25 cellular contexts compared by ENCODE assay signal in the genomic region with DNA sequence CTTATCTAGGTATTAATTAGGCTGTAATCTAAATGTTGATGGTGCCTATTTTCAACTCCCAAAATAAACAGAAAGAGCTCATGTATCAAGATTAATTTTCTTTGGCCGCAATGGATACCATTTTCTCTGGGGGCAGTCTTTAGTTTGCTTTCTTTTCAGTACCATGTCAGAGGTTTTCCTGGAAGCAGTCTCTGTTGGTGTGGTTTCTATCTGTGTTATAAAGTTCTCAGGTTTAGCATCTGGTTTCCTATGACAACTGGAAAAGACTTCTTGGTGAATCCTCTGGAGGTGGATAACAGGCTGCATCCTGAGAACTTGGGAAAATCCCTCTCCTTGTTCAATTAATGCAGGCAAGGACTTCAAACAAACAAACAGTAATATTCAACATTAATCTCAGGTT. TPM values are rescaled to one million over a fixed set of nuclear protein-coding genes. Genes with fewer than 3 reads are reported as not detected.
DNase-seq lines count a peak whose midpoint lies in the region; ATAC-seq, FAIRE-seq and TF ChIP-seq lines count a peak whose summit lies in the region.
"Had no signal": no experiment of that assay in that cellular context is flagged by ENCODE, and none has a peak within 500 bp of the region (broad histone marks: within the 10 kb centered on the region; RNA-seq: fewer than 3 reads in every experiment).

No MANE protein-coding gene starts in this region.

- H3K4me2 ChIP-seq in Loucy (ENCODE audit: low read depth, low read length, poor library complexity, severe bottlenecking) (no peak overlapping the region), astrocyte (ENCODE audit: low read length) (no peak overlapping the region)

- H3F3A ChIP-seq in Loucy (ENCODE audit: low read depth): no peaks in the 10 kb centered on the region

- H4K20me1 ChIP-seq in Loucy (ENCODE audit: insufficient read depth, low read length, poor library complexity, severe bottlenecking) (no peaks in the 10 kb centered on the region), astrocyte (ENCODE audit: insufficient read depth, low read length) (no peaks in the 10 kb centered on the region)

- H3K4me1 ChIP-seq in Loucy (ENCODE audit: insufficient read depth, low read length, poor library complexity, severe bottlenecking) (no peaks in the 10 kb centered on the region), astrocyte (ENCODE audit: insufficient read depth, low read length) (no peaks in the 10 kb centered on the region)
- H3K4me1 ChIP-seq: Caco-2, upper lobe of left lung had no signal

- no peaks in the 10 kb centered on the region for H3K27me3 Mint-ChIP-seq in astrocyte (ENCODE audit: low read depth, unreplicated experiment)
- no peaks in the 10 kb centered on the region for H3K27me3 Mint-ChIP-seq in mesothelial cell of epicardium (ENCODE audit: low read depth)
- H3K27me3 Mint-ChIP-seq: naive thymus-derived CD4-positive, alpha-beta T cell had no signal

- H3K9me3 ChIP-seq in Loucy (ENCODE audit: insufficient read depth, low read depth, low read length): peaks cover 9% of the 10 kb centered on the region; the same call in 1 of the 2 replicates
- no peaks in the 10 kb centered on the region for H3K9me3 ChIP-seq in astrocyte (ENCODE audit: insufficient read depth, low read depth, low read length)
- H3K9me3 ChIP-seq: Caco-2, upper lobe of left lung had no signal

- peaks cover 26% of the 10 kb centered on the region for H3K36me3 ChIP-seq in Loucy (ENCODE audit: insufficient read depth, low read length)
- H3K36me3 ChIP-seq in astrocyte (ENCODE audit: insufficient read depth, low read length): peaks cover 4% of the 10 kb centered on the region

- H3K9me3 Mint-ChIP-seq in astrocyte (ENCODE audit: unreplicated experiment) (no peaks in the 10 kb centered on the region), mesothelial cell of epicardium (peaks cover 13% of the 10 kb centered on the region)

- ATAC-seq in HG03175 (IDR thresholded peaks at IDR 0.05; ENCODE audit: unreplicated experiment): no peak
- ATAC-seq in HG03025 (IDR thresholded peaks at IDR 0.05; ENCODE audit: low FRiP score, unreplicated experiment): no peak
- ATAC-seq: naive thymus-derived CD4-positive, alpha-beta T cell; sciatic nerve had no signal

- no peak overlapping the region for H3K27ac ChIP-seq in astrocyte (ENCODE audit: low read depth, low read length)
- H3K27ac ChIP-seq: RWPE1, upper lobe of left lung had no signal

- H3K27me3 ChIP-seq in Loucy (ENCODE audit: insufficient read depth, low read length, poor library complexity, severe bottlenecking) (no peaks in the 10 kb centered on the region), astrocyte (ENCODE audit: insufficient read depth, low read length) (no peaks in the 10 kb centered on the region)
- H3K27me3 ChIP-seq: upper lobe of left lung had no signal

- DNase-seq in Daoy (ENCODE audit: low read depth): peak; percentile 16
- DNase-seq in astrocyte (ENCODE audit: low read depth): peak; percentile 69
- no peak for DNase-seq in mesothelial cell of epicardium (ENCODE audit: low spot score in 2 of 2, unreplicated experiment in 2 of 2)
- DNase-seq in COR-L47 (lab: John Stamatoyannopoulos, UW): no peak
- DNase-seq: activated CD4-positive, alpha-beta T cell treated with anti-CD3 and anti-CD28 coated beads, Interleukin-2, amount 50 U/mL, for 48 hours; aorta; Caco-2; cortex of kidney; foreskin fibroblast; hippocampal formation; KBM-7; kidney; mammary epithelial cell; naive thymus-derived CD4-positive, alpha-beta T cell; NCI-H1048; NCI-H2029; stimulated activated naive CD4-positive, alpha-beta T cell treated with Interleukin-2 at 50 U/mL for 16 hours; upper lobe of left lung had no signal

- H2AFZ ChIP-seq in Loucy (ENCODE audit: low read length) (no peak overlapping the region), astrocyte (ENCODE audit: low read depth, low read length) (no peak overlapping the region)

- TF ChIP-seq CTCF in Loucy (conservative IDR thresholded peaks at IDR 0.05; ENCODE audit: low read length): 0 out of 2 replicates have a peak, but pooled peaks have one; percentile 14
- no peak for TF ChIP-seq CTCF in astrocyte (IDR thresholded peaks at IDR 0.05; ENCODE audit: insufficient read depth, low read depth, low read length)
- no peak for TF ChIP-seq CTCF in mesothelial cell of epicardium (IDR thresholded peaks at IDR 0.05; ENCODE audit: unreplicated experiment)

- H3K9ac ChIP-seq in Loucy (ENCODE audit: low read depth, low read length, poor library complexity, severe bottlenecking): no peak overlapping the region
- H3K9ac ChIP-seq in astrocyte (ENCODE audit: low read length): no peak overlapping the region

- H3K4me3 ChIP-seq in Loucy (ENCODE audit: low read length, poor library complexity, severe bottlenecking): no peak overlapping the region
- H3K4me3 ChIP-seq in astrocyte (ENCODE audit: insufficient read depth, low read depth, low read length): no peak overlapping the region
- H3K4me3 ChIP-seq: upper lobe of left lung had no signal

- FAIRE-seq in astrocyte (lab: Jason Lieb, UNC): no peak
- FAIRE-seq: endometrium, GM18507, kidney had no signal

- no peak overlapping the region for H3K27ac Mint-ChIP-seq in astrocyte (ENCODE audit: unreplicated experiment)
- peak overlapping the region; percentile 6 for H3K27ac Mint-ChIP-seq in mesothelial cell of epicardium

- 0 out of 2 replicates have a peak, but pooled peaks cover 11% of the 10 kb centered on the region for H3K79me2 ChIP-seq in Loucy (ENCODE audit: insufficient read depth, low read length)
- peaks cover 3% of the 10 kb centered on the region for H3K79me2 ChIP-seq in astrocyte (ENCODE audit: insufficient read depth, low read length)

- H3K36me3 Mint-ChIP-seq in astrocyte (ENCODE audit: low read depth, unreplicated experiment) (peaks cover 6% of the 10 kb centered on the region), mesothelial cell of epicardium (peaks cover 26% of the 10 kb centered on the region)

- H3K4me3 Mint-ChIP-seq in astrocyte (ENCODE audit: unreplicated experiment): no peak overlapping the region
- H3K4me3 Mint-ChIP-seq in mesothelial cell of epicardium: no peak overlapping the region

- H3K4me1 Mint-ChIP-seq in astrocyte (ENCODE audit: low read depth, unreplicated experiment): no peaks in the 10 kb centered on the region
- peaks cover 9% of the 10 kb centered on the region for H3K4me1 Mint-ChIP-seq in mesothelial cell of epicardium

- H3K9me2 ChIP-seq in Loucy (replicated peaks; ENCODE audit: low read depth, low read length): no peaks in the 10 kb centered on the region

RNA-seq across cellular contexts. Expression of a gene that starts 38.7 kb away (rescaled TPM):
- total RNA-seq in Daoy (2014; rRNA removed; shearing (Covaris generic)): 3.1 and 12.4 TPM in 2 replicates
- total RNA-seq in astrocyte (1.9 and 2.5 TPM in 2 replicates), mesothelial cell of epicardium (0.84 to 1.0 TPM (median 1.0 TPM) in 3 replicates)
- total RNA-seq: mammary epithelial cell had no signal

RNA-seq across cellular contexts. Expression of a gene that starts 53.2 kb away (rescaled TPM):
- total RNA-seq in Daoy (2014; rRNA removed; shearing (Covaris generic)): 61.3 and 79.2 TPM in 2 replicates
- 22.6 and 24.6 TPM in 2 replicates for total RNA-seq in astrocyte
- 26.1 to 29.0 TPM (median 26.6 TPM) in 3 replicates for total RNA-seq in mesothelial cell of epicardium

RNA-seq across cellular contexts. Expression of a gene that starts 53.4 kb away (rescaled TPM):
- 17.9 and 18.7 TPM in 2 replicates for total RNA-seq in Daoy (2014; rRNA removed; shearing (Covaris generic))
- 7.1 and 8.6 TPM in 2 replicates for total RNA-seq in astrocyte
- 11.3 to 15.1 TPM (median 14.3 TPM) in 3 replicates for total RNA-seq in mesothelial cell of epicardium

Comparison
In these comparisons a context has a peak if more than half of its experiments do, and no peak if none do; other contexts are left out.
1. DNase-seq: peak in Daoy (single experiment) and astrocyte (single experiment); none in mesothelial cell of epicardium (0 of 2) and COR-L47 (single experiment).